1 cellular context compared by ENCODE assay signal in the genomic region with DNA sequence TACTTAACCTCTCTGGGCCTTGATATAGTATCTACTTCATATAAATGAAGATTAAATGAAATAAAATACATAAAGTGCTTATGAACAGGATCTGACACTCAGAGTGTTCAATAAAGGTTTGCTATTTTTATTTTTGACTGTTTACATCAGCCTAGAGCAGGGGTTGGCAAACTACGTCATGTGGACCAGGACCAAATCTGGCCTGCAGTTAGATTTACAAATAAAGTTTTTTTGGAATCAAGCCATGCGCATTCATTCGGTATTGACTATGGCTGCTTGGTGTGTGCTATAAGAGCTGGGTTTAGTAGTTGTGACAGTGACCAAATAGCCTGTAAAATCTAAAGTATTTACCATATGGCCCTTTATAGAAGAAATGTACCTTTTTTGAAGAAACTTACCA.
A peak's percentile ranks its signal among the peaks of the same experiment; 100 is the strongest.
TF ChIP-seq lines count a peak whose summit lies in the region.

No MANE protein-coding gene starts in this region.

TF ChIP-seq in K562, 482 proteins besides CTCF, POLR2A, EP300 and RAD21:
- TF ChIP-seq, protein P1, sequence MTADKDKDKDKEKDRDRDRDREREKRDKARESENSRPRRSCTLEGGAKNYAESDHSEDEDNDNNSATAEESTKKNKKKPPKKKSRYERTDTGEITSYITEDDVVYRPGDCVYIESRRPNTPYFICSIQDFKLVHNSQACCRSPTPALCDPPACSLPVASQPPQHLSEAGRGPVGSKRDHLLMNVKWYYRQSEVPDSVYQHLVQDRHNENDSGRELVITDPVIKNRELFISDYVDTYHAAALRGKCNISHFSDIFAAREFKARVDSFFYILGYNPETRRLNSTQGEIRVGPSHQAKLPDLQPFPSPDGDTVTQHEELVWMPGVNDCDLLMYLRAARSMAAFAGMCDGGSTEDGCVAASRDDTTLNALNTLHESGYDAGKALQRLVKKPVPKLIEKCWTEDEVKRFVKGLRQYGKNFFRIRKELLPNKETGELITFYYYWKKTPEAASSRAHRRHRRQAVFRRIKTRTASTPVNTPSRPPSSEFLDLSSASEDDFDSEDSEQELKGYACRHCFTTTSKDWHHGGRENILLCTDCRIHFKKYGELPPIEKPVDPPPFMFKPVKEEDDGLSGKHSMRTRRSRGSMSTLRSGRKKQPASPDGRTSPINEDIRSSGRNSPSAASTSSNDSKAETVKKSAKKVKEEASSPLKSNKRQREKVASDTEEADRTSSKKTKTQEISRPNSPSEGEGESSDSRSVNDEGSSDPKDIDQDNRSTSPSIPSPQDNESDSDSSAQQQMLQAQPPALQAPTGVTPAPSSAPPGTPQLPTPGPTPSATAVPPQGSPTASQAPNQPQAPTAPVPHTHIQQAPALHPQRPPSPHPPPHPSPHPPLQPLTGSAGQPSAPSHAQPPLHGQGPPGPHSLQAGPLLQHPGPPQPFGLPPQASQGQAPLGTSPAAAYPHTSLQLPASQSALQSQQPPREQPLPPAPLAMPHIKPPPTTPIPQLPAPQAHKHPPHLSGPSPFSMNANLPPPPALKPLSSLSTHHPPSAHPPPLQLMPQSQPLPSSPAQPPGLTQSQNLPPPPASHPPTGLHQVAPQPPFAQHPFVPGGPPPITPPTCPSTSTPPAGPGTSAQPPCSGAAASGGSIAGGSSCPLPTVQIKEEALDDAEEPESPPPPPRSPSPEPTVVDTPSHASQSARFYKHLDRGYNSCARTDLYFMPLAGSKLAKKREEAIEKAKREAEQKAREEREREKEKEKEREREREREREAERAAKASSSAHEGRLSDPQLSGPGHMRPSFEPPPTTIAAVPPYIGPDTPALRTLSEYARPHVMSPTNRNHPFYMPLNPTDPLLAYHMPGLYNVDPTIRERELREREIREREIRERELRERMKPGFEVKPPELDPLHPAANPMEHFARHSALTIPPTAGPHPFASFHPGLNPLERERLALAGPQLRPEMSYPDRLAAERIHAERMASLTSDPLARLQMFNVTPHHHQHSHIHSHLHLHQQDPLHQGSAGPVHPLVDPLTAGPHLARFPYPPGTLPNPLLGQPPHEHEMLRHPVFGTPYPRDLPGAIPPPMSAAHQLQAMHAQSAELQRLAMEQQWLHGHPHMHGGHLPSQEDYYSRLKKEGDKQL (CRISPR knock-in tag; IDR thresholded peaks at IDR 0.05; ENCODE audit: borderline replicate concordance): no peak
- no peak for TF ChIP-seq TAF7 (tag; IDR thresholded peaks at IDR 0.05)
- TF ChIP-seq, protein P2, sequence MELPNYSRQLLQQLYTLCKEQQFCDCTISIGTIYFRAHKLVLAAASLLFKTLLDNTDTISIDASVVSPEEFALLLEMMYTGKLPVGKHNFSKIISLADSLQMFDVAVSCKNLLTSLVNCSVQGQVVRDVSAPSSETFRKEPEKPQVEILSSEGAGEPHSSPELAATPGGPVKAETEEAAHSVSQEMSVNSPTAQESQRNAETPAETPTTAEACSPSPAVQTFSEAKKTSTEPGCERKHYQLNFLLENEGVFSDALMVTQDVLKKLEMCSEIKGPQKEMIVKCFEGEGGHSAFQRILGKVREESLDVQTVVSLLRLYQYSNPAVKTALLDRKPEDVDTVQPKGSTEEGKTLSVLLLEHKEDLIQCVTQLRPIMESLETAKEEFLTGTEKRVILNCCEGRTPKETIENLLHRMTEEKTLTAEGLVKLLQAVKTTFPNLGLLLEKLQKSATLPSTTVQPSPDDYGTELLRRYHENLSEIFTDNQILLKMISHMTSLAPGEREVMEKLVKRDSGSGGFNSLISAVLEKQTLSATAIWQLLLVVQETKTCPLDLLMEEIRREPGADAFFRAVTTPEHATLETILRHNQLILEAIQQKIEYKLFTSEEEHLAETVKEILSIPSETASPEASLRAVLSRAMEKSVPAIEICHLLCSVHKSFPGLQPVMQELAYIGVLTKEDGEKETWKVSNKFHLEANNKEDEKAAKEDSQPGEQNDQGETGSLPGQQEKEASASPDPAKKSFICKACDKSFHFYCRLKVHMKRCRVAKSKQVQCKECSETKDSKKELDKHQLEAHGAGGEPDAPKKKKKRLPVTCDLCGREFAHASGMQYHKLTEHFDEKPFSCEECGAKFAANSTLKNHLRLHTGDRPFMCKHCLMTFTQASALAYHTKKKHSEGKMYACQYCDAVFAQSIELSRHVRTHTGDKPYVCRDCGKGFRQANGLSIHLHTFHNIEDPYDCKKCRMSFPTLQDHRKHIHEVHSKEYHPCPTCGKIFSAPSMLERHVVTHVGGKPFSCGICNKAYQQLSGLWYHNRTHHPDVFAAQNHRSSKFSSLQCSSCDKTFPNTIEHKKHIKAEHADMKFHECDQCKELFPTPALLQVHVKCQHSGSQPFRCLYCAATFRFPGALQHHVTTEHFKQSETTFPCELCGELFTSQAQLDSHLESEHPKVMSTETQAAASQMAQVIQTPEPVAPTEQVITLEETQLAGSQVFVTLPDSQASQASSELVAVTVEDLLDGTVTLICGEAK (IDR thresholded peaks at IDR 0.05): peak; percentile 61
- TF ChIP-seq, protein P2 (CRISPR knock-in tag; IDR thresholded peaks at IDR 0.05): no peak
